ENCODE assay signal across 8 cellular contexts in the genomic region with DNA sequence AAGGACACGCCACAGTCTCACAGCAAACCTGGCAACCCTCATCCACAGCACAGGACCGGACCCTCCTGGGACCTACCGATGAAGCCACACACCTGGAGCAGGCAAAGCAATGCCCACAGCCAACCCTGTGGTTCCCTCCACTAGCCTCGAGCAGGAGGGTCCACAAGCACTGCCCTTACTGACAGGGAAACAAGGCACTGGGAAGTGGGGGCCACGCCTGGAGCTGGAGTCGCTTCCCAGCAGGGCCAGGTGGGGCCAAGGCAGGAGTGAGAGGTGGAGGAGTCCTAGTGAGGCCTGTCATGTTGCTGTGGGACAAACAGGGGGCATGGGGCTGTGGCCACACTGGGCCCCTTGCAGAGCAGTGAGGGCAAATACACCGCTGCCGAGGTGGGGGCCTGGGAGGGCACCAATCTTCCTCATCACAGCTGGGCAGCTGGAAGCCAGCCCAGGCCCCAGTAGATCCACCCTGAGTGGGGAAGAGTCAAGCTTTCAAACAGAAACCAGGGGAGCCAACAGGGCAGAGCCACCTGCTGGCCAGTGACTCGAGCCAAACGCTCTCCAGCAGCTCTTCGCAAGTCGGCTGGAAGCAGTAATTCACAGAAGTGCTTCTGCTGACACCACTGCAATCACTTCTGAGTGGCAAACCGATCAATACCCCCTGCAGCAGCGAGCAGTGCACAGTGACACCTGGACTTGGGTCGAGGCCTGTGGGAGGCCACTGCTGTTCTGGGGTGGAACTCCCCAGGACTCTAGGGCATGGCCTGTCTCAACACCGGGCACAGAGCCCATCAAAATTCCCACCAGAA. TPM values are rescaled to one million over a fixed set of nuclear protein-coding genes. Genes with fewer than 3 reads are reported as not detected.
A peak's percentile ranks its signal among the peaks of the same experiment; 100 is the strongest.
DNase-seq lines count a peak whose midpoint lies in the region; ATAC-seq and TF ChIP-seq lines count a peak whose summit lies in the region.

No MANE protein-coding gene starts in this region.

- DNase-seq in AG09309 (ENCODE audit: low read depth) (no peak), HPDE6-E6E7 (ENCODE audit: extremely low spot score) (peak; percentile 15), SK-N-DZ (ENCODE audit: low spot score) (peak; percentile 37), iPS-NIHi7 (ENCODE audit: extremely low spot score) (peak; percentile 59), GM10248 (ENCODE audit: extremely low spot score) (no peak), left colon (no peak)

- CTCF ChIA-PET in GM10248 (lab: Yijun Ruan, JAX): interaction anchor here (1.3 kb wide), 1 partner anchor 34 kb away, joined by 3 read pairs; no protein-coding TSS in a partner anchor

- intact Hi-C loops in left colon (cut with DNase I, micrococcal nuclease): no loop called here

- no peak for ATAC-seq in GM19397 (IDR thresholded peaks at IDR 0.05; ENCODE audit: unreplicated experiment)
- ATAC-seq in left colon: no peak
- ATAC-seq in HG03025 (IDR thresholded peaks at IDR 0.05; ENCODE audit: low FRiP score, unreplicated experiment): no peak

- POLR2A ChIA-PET in GM10248 (lab: Yijun Ruan, JAX): no interaction called here

- H3K4me3 ChIP-seq in AG09309 (ENCODE audit: control insufficient read depth, low read depth, low read length): no peak overlapping the region

- TF ChIP-seq CTCF in AG09309 (IDR thresholded peaks at IDR 0.05; ENCODE audit: control insufficient read depth, insufficient read depth, low read depth, low read length, missing control alignments): peak; percentile 65
- TF ChIP-seq CTCF in GM10248 (IDR thresholded peaks at IDR 0.05; ENCODE audit: control extremely low read depth, extremely low read depth, low read depth, missing control alignments): no peak

RNA-seq across cellular contexts. Expression of a gene that starts 13.7 kb away (rescaled TPM):
- 12.4 and 13.1 TPM in 2 replicates for polyA plus RNA-seq in SK-N-DZ (2014; cell fraction: cytosol; rRNA removed)
- polyA plus RNA-seq in SK-N-DZ (2014; cell fraction: nucleus; rRNA removed): 32.4 and 47.2 TPM in 2 replicates
- under 1 TPM; 0.15 to 0.28 TPM for total RNA-seq in left colon

RNA-seq across cellular contexts. Expression of a gene that starts 36.5 kb away (rescaled TPM):
- polyA plus RNA-seq in SK-N-DZ (2014; cell fraction: cytosol; rRNA removed): 0.14 and 0.28 TPM in 2 replicates
- polyA plus RNA-seq in SK-N-DZ (2014; cell fraction: nucleus; rRNA removed): 0.35 TPM in 1 of 2 replicates, not detected in the other
- 1 to 10 TPM in 1 of 2 donors, under 1 TPM in 1; 0.58 to 1.1 TPM for total RNA-seq in left colon

RNA-seq across cellular contexts. Expression of a gene that starts 43.2 kb away (rescaled TPM):
- polyA plus RNA-seq in SK-N-DZ (2014; cell fraction: cytosol; rRNA removed): not detected in 2 replicates
- not detected in 2 replicates for polyA plus RNA-seq in SK-N-DZ (2014; cell fraction: nucleus; rRNA removed)
- total RNA-seq in left colon: not detected

Comparison
In these comparisons a context has a peak if more than half of its experiments do, and no peak if none do; other contexts are left out.
1. DNase-seq: peak in HPDE6-E6E7 (single experiment), SK-N-DZ (single experiment) and iPS-NIHi7 (single experiment); none in AG09309 (single experiment), GM10248 (single experiment) and left colon (0 of 2).